27 cellular contexts compared by ENCODE assay signal in genomic region chr14:22770481-22771187, GRCh38. TPM values are rescaled to one million over a fixed set of nuclear protein-coding genes. Genes with fewer than 3 reads are reported as not detected.
"Had no signal": no experiment of that assay in that cellular context is flagged by ENCODE, and none has a peak within 500 bp of the region (broad histone marks: within the 10 kb centered on the region; RNA-seq: fewer than 3 reads in every experiment).

No MANE protein-coding gene starts in this region.

- H3K27ac ChIP-seq: adrenal gland, ascending aorta, brain microvascular endothelial cell, coronary artery, gastroesophageal sphincter, pancreas, psoas muscle, sigmoid colon, upper lobe of left lung had no signal

- H3K27me3 ChIP-seq: adrenal gland, ascending aorta, brain microvascular endothelial cell, gastroesophageal sphincter, pancreas, sigmoid colon, upper lobe of left lung had no signal

- H3K9me3 ChIP-seq: adrenal gland, ascending aorta, gastroesophageal sphincter, pancreas, psoas muscle, sigmoid colon, upper lobe of left lung had no signal

- H3K9me3 Mint-ChIP-seq: activated naive CD8-positive, alpha-beta T cell treated with anti-CD3 and anti-CD28 coated beads for 36 hours; activated T-cell treated with anti-CD3 and anti-CD28 coated beads, Interleukin-2, amount 50 U/mL, for 4 hours; activated T-helper 2 cell treated with anti-CD3 and anti-CD28 coated beads, Interferon-gamma antibody, Interleukin-2, Interleukin-4, amounts not matched to agents 10 μg/mL and 5 μg/mL and 100 μg/mL, durations not matched to agents 14 hours and 24 hours and 36 hours; effector memory CD8-positive, alpha-beta T cell; stimulated activated effector memory CD8-positive, alpha-beta T cell treated with anti-CD3 and anti-CD28 coated beads, Interleukin-12 subunit alpha, Interleukin-12 subunit beta, amount 100 ng/mL, for 72 hours; stimulated activated naive CD8-positive, alpha-beta T cell treated with anti-CD3 and anti-CD28 coated beads, Interleukin-15, amount 100 ng/mL, for 72 hours; WTC11 had no signal

- H3K27ac Mint-ChIP-seq: activated naive CD8-positive, alpha-beta T cell treated with anti-CD3 and anti-CD28 coated beads for 36 hours; activated T-helper 2 cell treated with anti-CD3 and anti-CD28 coated beads, Interferon-gamma antibody, Interleukin-2, Interleukin-4, amounts not matched to agents 10 μg/mL and 5 μg/mL and 100 μg/mL, durations not matched to agents 14 hours and 24 hours and 36 hours; stimulated activated naive CD8-positive, alpha-beta T cell treated with anti-CD3 and anti-CD28 coated beads, Interleukin-15, amount 100 ng/mL, for 72 hours; WTC11 had no signal

- DNase-seq: activated CD4-positive, alpha-beta T cell treated with anti-CD3 and anti-CD28 coated beads, Interleukin-2, amount 50 U/mL, for 4 hours; activated naive CD4-positive, alpha-beta T cell; activated naive CD8-positive, alpha-beta T cell treated with anti-CD3 and anti-CD28 coated beads for 36 hours; activated T-cell treated with anti-CD3 and anti-CD28 coated beads, Interleukin-2, amount 50 U/mL, for 4 hours; adrenal gland; brain microvascular endothelial cell; effector memory CD8-positive, alpha-beta T cell; head of caudate nucleus; hippocampal formation; left cardiac atrium; mammary epithelial cell; nucleus accumbens; pancreas; psoas muscle; sigmoid colon; small intestine; stimulated activated CD4-positive, alpha-beta T cell treated with anti-CD3 and anti-CD28 coated beads, Interleukin-4, amount 100 ng/mL, for 24 hours; stimulated activated naive CD8-positive, alpha-beta T cell treated with anti-CD3 and anti-CD28 coated beads, Interleukin-15, amount 100 ng/mL, for 72 hours; T-helper 2 cell; upper lobe of left lung had no signal

- H3K4me3 Mint-ChIP-seq: activated naive CD8-positive, alpha-beta T cell treated with anti-CD3 and anti-CD28 coated beads for 36 hours; activated T-cell treated with anti-CD3 and anti-CD28 coated beads, Interleukin-2, amount 50 U/mL, for 4 hours; effector memory CD8-positive, alpha-beta T cell; stimulated activated effector memory CD8-positive, alpha-beta T cell treated with anti-CD3 and anti-CD28 coated beads, Interleukin-12 subunit alpha, Interleukin-12 subunit beta, amount 100 ng/mL, for 72 hours; stimulated activated naive CD8-positive, alpha-beta T cell treated with anti-CD3 and anti-CD28 coated beads, Interleukin-15, amount 100 ng/mL, for 72 hours; WTC11 had no signal

- ATAC-seq: activated T-cell treated with anti-CD3 and anti-CD28 coated beads, Interleukin-2, amount 50 U/mL, for 4 hours; effector memory CD8-positive, alpha-beta T cell; gastroesophageal sphincter; left cardiac atrium; pancreas; psoas muscle; stimulated activated effector memory CD8-positive, alpha-beta T cell treated with anti-CD3 and anti-CD28 coated beads, Interleukin-12 subunit alpha, Interleukin-12 subunit beta, amount 100 ng/mL, for 72 hours; stimulated activated naive CD8-positive, alpha-beta T cell treated with anti-CD3 and anti-CD28 coated beads, Interleukin-15, amount 100 ng/mL, for 72 hours; WTC11 had no signal

- H3K4me3 ChIP-seq: adrenal gland, ascending aorta, coronary artery, gastroesophageal sphincter, pancreas, psoas muscle, sigmoid colon, upper lobe of left lung had no signal

- H3K27me3 Mint-ChIP-seq: activated naive CD8-positive, alpha-beta T cell treated with anti-CD3 and anti-CD28 coated beads for 36 hours; effector memory CD8-positive, alpha-beta T cell; stimulated activated naive CD8-positive, alpha-beta T cell treated with anti-CD3 and anti-CD28 coated beads, Interleukin-15, amount 100 ng/mL, for 72 hours had no signal

RNA-seq across cellular contexts. Expression of gene SLC7A7, which starts 44.6 kb away (rescaled TPM):
- total RNA-seq: activated T-helper 2 cell treated with anti-CD3 and anti-CD28 coated beads, Interferon-gamma antibody, Interleukin-2, Interleukin-4, amounts not matched to agents 10 μg/mL and 5 μg/mL and 100 μg/mL, durations not matched to agents 14 hours and 24 hours and 36 hours had no signal
- polyA plus RNA-seq: neural cell had no signal
